ENCODE assay signal across 32 cellular contexts in the genomic region with DNA sequence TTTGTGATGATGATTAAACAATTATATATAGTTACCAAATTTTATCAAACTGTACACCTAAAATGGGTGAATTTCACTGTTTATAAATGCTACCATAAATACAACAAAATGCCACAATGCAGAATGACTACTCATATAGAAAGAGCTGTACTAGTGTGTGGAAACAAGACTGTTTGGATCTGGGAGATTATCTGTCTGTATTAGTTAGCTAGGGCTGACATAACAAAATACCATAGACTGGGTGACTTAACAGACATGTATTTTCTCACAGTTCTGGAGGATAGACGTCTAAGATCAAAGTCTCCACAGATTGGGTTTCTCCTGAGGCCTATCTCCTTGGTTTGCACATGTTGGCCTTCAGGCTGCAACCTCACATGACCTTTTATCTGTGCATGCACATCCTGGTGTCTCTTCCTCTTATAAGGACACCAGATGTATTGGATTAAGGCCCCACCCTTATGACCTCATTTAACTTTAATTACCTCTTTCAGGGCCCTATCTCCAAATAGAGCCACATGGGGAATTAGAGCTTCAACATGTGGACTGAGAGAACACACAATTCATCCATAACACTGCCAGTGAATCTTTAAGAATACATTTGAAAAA.
"Had no signal": no experiment of that assay in that cellular context is flagged by ENCODE, and none has a peak within 500 bp of the region (broad histone marks: within the 10 kb centered on the region; RNA-seq: fewer than 3 reads in every experiment).

No MANE protein-coding gene starts in this region.

- H3K4me1 ChIP-seq: adrenal gland, body of pancreas, esophagus squamous epithelium, gastroesophageal sphincter, uterus had no signal

- H3K36me3 ChIP-seq: adrenal gland, esophagus squamous epithelium, gastroesophageal sphincter, ovary, thoracic aorta, uterus had no signal

- DNase-seq: activated CD4-positive, alpha-beta T cell treated with anti-CD3 and anti-CD28 coated beads for 4 hours; activated CD4-positive, alpha-beta T cell treated with anti-CD3 and anti-CD28 coated beads, Interleukin-2, amount 50 U/mL, for 4 hours; activated CD4-positive, CD25-positive, alpha-beta regulatory T cell; activated CD8-positive, alpha-beta memory T cell treated with anti-CD3 and anti-CD28 coated beads for 24 hours; activated effector memory CD4-positive, alpha-beta T cell treated with anti-CD3 and anti-CD28 coated beads, Interleukin-2, amount 50 U/mL, for 16 hours; activated naive CD4-positive, alpha-beta T cell treated with anti-CD3 and anti-CD28 coated beads for 36 hours; activated naive CD8-positive, alpha-beta T cell treated with anti-CD3 and anti-CD28 coated beads for 36 hours; adrenal gland; aorta; body of pancreas; dermis blood vessel endothelial cell; effector CD4-positive, alpha-beta T cell; esophagus squamous epithelium; head of caudate nucleus; hippocampal formation; kidney; left colon; mammary epithelial cell; ovary; stimulated activated CD4-positive, alpha-beta T cell treated with anti-CD3 and anti-CD28 coated beads, Interleukin-4, amount 100 ng/mL, for 24 hours; uterus had no signal

- H3K9me3 Mint-ChIP-seq: activated naive CD8-positive, alpha-beta T cell treated with anti-CD3 and anti-CD28 coated beads for 36 hours; activated T-helper 1 cell treated with anti-CD3 and anti-CD28 coated beads, Interleukin-12 subunit alpha, Interleukin-12 subunit beta, Interleukin-2, Interleukin-4 antibody, amounts not matched to agents 30 ng/mL and 10 ng/mL and 1 ng/mL, durations not matched to agents 14 hours and 24 hours and 36 hours; stimulated activated effector memory CD8-positive, alpha-beta T cell treated with anti-CD3 and anti-CD28 coated beads, Interleukin-12 subunit alpha, Interleukin-12 subunit beta, amount 100 ng/mL, for 72 hours had no signal

- H3K36me3 Mint-ChIP-seq: activated naive CD8-positive, alpha-beta T cell treated with anti-CD3 and anti-CD28 coated beads for 36 hours; stimulated activated effector memory CD8-positive, alpha-beta T cell treated with anti-CD3 and anti-CD28 coated beads, Interleukin-12 subunit alpha, Interleukin-12 subunit beta, amount 100 ng/mL, for 72 hours; type B pancreatic cell had no signal

- H3K4me3 Mint-ChIP-seq: activated naive CD4-positive, alpha-beta T cell treated with anti-CD3 and anti-CD28 coated beads for 36 hours; activated naive CD8-positive, alpha-beta T cell treated with anti-CD3 and anti-CD28 coated beads for 36 hours; activated T-helper 1 cell treated with anti-CD3 and anti-CD28 coated beads, Interleukin-12 subunit alpha, Interleukin-12 subunit beta, Interleukin-2, Interleukin-4 antibody, amounts not matched to agents 30 ng/mL and 10 ng/mL and 1 ng/mL, durations not matched to agents 14 hours and 24 hours and 36 hours; nephron; stimulated activated effector memory CD8-positive, alpha-beta T cell treated with anti-CD3 and anti-CD28 coated beads, Interleukin-12 subunit alpha, Interleukin-12 subunit beta, amount 100 ng/mL, for 72 hours; stimulated activated naive CD8-positive, alpha-beta T cell treated with anti-CD3 and anti-CD28 coated beads, Interleukin-15, Interleukin-2, amounts not matched to agents 100 ng/mL and 50 ng/mL, for 24 hours; type B pancreatic cell had no signal

- H3K9me3 ChIP-seq: adrenal gland, body of pancreas, esophagus squamous epithelium, ovary, thoracic aorta had no signal

- H3K27me3 ChIP-seq: adrenal gland, body of pancreas, esophagus squamous epithelium, gastroesophageal sphincter, ovary, uterus had no signal

- H3K4me3 ChIP-seq: adrenal gland, body of pancreas, esophagus squamous epithelium, gastroesophageal sphincter, ovary, skin epidermis, thoracic aorta, uterus had no signal

- H3K27me3 Mint-ChIP-seq: progenitor cell of endocrine pancreas, type B pancreatic cell had no signal

- ATAC-seq: body of pancreas; gastroesophageal sphincter; left colon; sciatic nerve; stimulated activated effector memory CD8-positive, alpha-beta T cell treated with anti-CD3 and anti-CD28 coated beads, Interleukin-12 subunit alpha, Interleukin-12 subunit beta, amount 100 ng/mL, for 72 hours had no signal

- FAIRE-seq: colon had no signal

- H3K27ac ChIP-seq: adrenal gland, body of pancreas, esophagus squamous epithelium, gastroesophageal sphincter, ovary, skin epidermis, thoracic aorta, uterus had no signal

- H3K4me1 Mint-ChIP-seq: activated naive CD8-positive, alpha-beta T cell treated with anti-CD3 and anti-CD28 coated beads for 36 hours; nephron; stimulated activated effector memory CD8-positive, alpha-beta T cell treated with anti-CD3 and anti-CD28 coated beads, Interleukin-12 subunit alpha, Interleukin-12 subunit beta, amount 100 ng/mL, for 72 hours had no signal

- H3K27ac Mint-ChIP-seq: activated naive CD4-positive, alpha-beta T cell treated with anti-CD3 and anti-CD28 coated beads for 36 hours; activated naive CD8-positive, alpha-beta T cell treated with anti-CD3 and anti-CD28 coated beads for 36 hours; activated T-helper 1 cell treated with anti-CD3 and anti-CD28 coated beads, Interleukin-12 subunit alpha, Interleukin-12 subunit beta, Interleukin-2, Interleukin-4 antibody, amounts not matched to agents 30 ng/mL and 10 ng/mL and 1 ng/mL, durations not matched to agents 14 hours and 24 hours and 36 hours; nephron; progenitor cell of endocrine pancreas; stimulated activated effector memory CD8-positive, alpha-beta T cell treated with anti-CD3 and anti-CD28 coated beads, Interleukin-12 subunit alpha, Interleukin-12 subunit beta, amount 100 ng/mL, for 72 hours; stimulated activated naive CD8-positive, alpha-beta T cell treated with anti-CD3 and anti-CD28 coated beads, Interleukin-15, Interleukin-2, amounts not matched to agents 100 ng/mL and 50 ng/mL, for 24 hours; type B pancreatic cell had no signal
